In the genomic region with DNA sequence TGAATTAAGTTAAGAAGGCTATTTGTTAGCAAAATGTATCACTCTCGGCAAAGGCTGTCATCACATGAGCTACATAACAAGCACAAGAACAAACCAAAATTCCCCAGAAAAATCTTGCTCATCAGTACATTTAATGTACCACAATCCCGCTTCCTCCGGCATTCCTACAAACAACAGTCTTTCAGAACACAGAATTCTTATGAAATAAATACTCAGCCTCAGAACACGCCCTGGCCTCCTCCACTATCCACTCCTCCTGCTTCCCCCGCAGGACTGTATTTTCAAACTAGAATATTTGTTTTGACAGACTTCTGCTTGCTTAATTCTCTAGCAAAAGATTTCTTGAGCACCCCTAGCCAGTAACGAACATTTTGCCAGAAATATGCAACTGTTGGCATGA, we compare ENCODE assay signal across 14 cellular contexts.
A peak's percentile ranks its signal among the peaks of the same experiment; 100 is the strongest.
DNase-seq lines count a peak whose midpoint lies in the region; ATAC-seq and TF ChIP-seq lines count a peak whose summit lies in the region.
"Had no signal": no experiment of that assay in that cellular context is flagged by ENCODE, and none has a peak within 500 bp of the region (broad histone marks: within the 10 kb centered on the region; RNA-seq: fewer than 3 reads in every experiment).

No MANE protein-coding gene starts in this region.

- H3K9me3 ChIP-seq in heart left ventricle, result no peaks in the 10 kb centered on the region
- H3K9me3 ChIP-seq in prostate gland, result no peaks in the 10 kb centered on the region

- peak; percentile 90 for ATAC-seq in Right ventricle myocardium inferior
- ATAC-seq in heart left ventricle, result peak; percentile 61 to 77 (median 69)
- no peak for ATAC-seq in HG02840 (IDR thresholded peaks at IDR 0.05; ENCODE audit: low FRiP score, unreplicated experiment)
- ATAC-seq in HG03565 (IDR thresholded peaks at IDR 0.05; ENCODE audit: unreplicated experiment), result no peak
- no peak for ATAC-seq in HG03432 (IDR thresholded peaks at IDR 0.05; ENCODE audit: unreplicated experiment)

- TF ChIP-seq CTCF in heart left ventricle (IDR thresholded peaks at IDR 0.05) (no peak), prostate gland (IDR thresholded peaks at IDR 0.05) (no peak)

- TF ChIP-seq POLR2A in heart left ventricle (IDR thresholded peaks at IDR 0.05), result no peak
- no peak for TF ChIP-seq POLR2A in prostate gland (IDR thresholded peaks at IDR 0.05)

- intact Hi-C loops in Right ventricle myocardium inferior (cut with DNase I) (no loop called here), cardiac septum (cut with DNase I) (no loop called here), heart left ventricle (cut with DNase I) (loop anchor here in 1 of 10 donors (10.0 kb wide), 1 partner anchor 120 kb away; no protein-coding TSS in a partner anchor), prostate gland (cut with DNase I) (loop anchor here (5.0 kb wide), 1 partner anchor 52 kb away; no protein-coding TSS in a partner anchor)

- DNase-seq in Right ventricle myocardium inferior (ENCODE audit: missing footprints) (peak; percentile 61), cardiac septum (ENCODE audit: low spot score) (no peak), heart left ventricle (peak in 2 of 5 donors; percentile 30 to 40), prostate gland (ENCODE audit: low spot score) (no peak), Kasumi-1 (lab: John Stamatoyannopoulos, UW) (no peak)
- DNase-seq: 8988T; activated CD4-positive, alpha-beta T cell treated with anti-CD3 and anti-CD28 coated beads, Interleukin-2, amount 50 U/mL, for 4 hours; activated naive CD8-positive, alpha-beta T cell treated with anti-CD3 and anti-CD28 coated beads, Interleukin-2, amount 10 ng/mL, durations not matched to agents 7 days and 5 days; NCI-H1048; NCI-H774 had no signal

- H3K4me1 ChIP-seq in heart left ventricle, result peaks cover 0 to 70% (median 16%) of the 10 kb centered on the region in 12 donors
- H3K4me1 ChIP-seq in prostate gland (replicated peaks), result peaks cover 5% of the 10 kb centered on the region

- 75 to 85% (median 78%) methylated on average over 6 of the region's 6 CpGs for WGBS in heart left ventricle, 4 donors
- 19% methylated on average over 6 of the region's 6 CpGs for WGBS in prostate gland

- H3K4me3 ChIP-seq in heart left ventricle (no peak overlapping the region), prostate gland (no peak overlapping the region)

- no peaks in the 10 kb centered on the region for H3K27me3 ChIP-seq in heart left ventricle
- no peaks in the 10 kb centered on the region for H3K27me3 ChIP-seq in prostate gland (replicated peaks; ENCODE audit: insufficient read depth)

- H3K36me3 ChIP-seq in heart left ventricle (no peaks in the 10 kb centered on the region), prostate gland (no peaks in the 10 kb centered on the region)

- H3K27ac ChIP-seq in heart left ventricle (peak overlapping the region in 10 of 12 donors; percentile 6 to 69 (median 26)), prostate gland (peak overlapping the region; percentile 26 to 33)
- H3K27ac ChIP-seq: parathyroid adenoma had no signal

Comparison
In these comparisons a context has a peak if more than half of its experiments do, and no peak if none do; other contexts are left out.
1. ATAC-seq: peak in Right ventricle myocardium inferior (single experiment) and heart left ventricle (4 of 4); none in HG02840 (single experiment), HG03565 (single experiment) and HG03432 (single experiment).